Comparison of ENCODE assay signal across 1 cellular context in genomic region chr7:30276203-30276900, GRCh38.
TF ChIP-seq lines count a peak whose summit lies in the region.

No MANE protein-coding gene starts in this region.

TF ChIP-seq in SK-N-SH treated with all-trans-retinoic acid at 6 μM for 48 hours, 23 proteins besides CTCF, POLR2A, EP300 and RAD21 (continued from another document):
- TF ChIP-seq ARNTL (CRISPR knock-in tag; IDR thresholded peaks at IDR 0.05; ENCODE audit: borderline replicate concordance, low read depth) (no peak), TOX (CRISPR knock-in tag; IDR thresholded peaks at IDR 0.05; ENCODE audit: borderline replicate concordance) (no peak)
- TF ChIP-seq, protein P1, sequence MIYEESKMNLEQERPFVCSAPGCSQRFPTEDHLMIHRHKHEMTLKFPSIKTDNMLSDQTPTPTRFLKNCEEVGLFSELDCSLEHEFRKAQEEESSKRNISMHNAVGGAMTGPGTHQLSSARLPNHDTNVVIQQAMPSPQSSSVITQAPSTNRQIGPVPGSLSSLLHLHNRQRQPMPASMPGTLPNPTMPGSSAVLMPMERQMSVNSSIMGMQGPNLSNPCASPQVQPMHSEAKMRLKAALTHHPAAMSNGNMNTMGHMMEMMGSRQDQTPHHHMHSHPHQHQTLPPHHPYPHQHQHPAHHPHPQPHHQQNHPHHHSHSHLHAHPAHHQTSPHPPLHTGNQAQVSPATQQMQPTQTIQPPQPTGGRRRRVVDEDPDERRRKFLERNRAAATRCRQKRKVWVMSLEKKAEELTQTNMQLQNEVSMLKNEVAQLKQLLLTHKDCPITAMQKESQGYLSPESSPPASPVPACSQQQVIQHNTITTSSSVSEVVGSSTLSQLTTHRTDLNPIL (CRISPR knock-in tag; IDR thresholded peaks at IDR 0.05; ENCODE audit: low read depth): no peak
